ENCODE assay signal across 13 cellular contexts in the genomic region with DNA sequence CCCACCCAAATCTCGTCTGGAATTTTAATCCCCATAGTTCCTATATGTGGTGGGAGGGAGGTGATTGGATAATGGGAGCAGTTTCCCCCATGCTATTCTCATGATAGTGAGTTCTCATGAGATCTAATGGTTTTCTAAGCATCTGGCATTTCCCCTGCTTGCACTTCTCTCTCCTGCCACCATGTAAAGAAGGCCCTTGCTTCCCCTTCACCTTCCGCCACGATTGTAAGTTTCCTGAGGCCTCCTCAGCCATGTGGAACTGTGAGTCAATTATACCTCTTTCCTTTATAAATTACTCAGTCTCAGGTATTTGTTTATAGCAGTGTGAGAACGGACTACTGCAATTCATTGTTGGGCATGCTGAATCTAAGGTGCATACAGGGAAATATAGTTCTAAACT. TPM values are rescaled to one million over a fixed set of nuclear protein-coding genes. Genes with fewer than 3 reads are reported as not detected.
A peak's percentile ranks its signal among the peaks of the same experiment; 100 is the strongest.
DNase-seq lines count a peak whose midpoint lies in the region; ATAC-seq and TF ChIP-seq lines count a peak whose summit lies in the region.
"Not testable (repeated sequence)": the region's sequence is repeated elsewhere in the genome, so short reads cannot be mapped to it uniquely, and the experiment has no call there.
"Had no signal": no experiment of that assay in that cellular context is flagged by ENCODE, and none has a peak within 500 bp of the region (broad histone marks: within the 10 kb centered on the region; RNA-seq: fewer than 3 reads in every experiment).

No MANE protein-coding gene starts in this region.

- H3K27ac ChIP-seq in endodermal cell (ENCODE audit: low read depth, low read length), result not testable (repeated sequence)
- H3K27ac ChIP-seq in heart left ventricle, result peak overlapping the region; percentile 4 to 73 (median 52)
- H3K27ac ChIP-seq in muscle layer of colon (ENCODE audit: low read depth, low read length), result peak overlapping the region; percentile 59
- H3K27ac ChIP-seq in gastrocnemius medialis, result peak overlapping the region; percentile 43 to 56 (median 48)

- H3K4me3 Mint-ChIP-seq in endodermal cell, type B pancreatic cell: not testable (repeated sequence)

- not testable (repeated sequence) for TF ChIP-seq POLR2A in heart left ventricle (IDR thresholded peaks at IDR 0.05); gastrocnemius medialis (IDR thresholded peaks at IDR 0.05)

- H3K4me1 ChIP-seq in endodermal cell (ENCODE audit: control insufficient read depth, insufficient read depth, low read length), result not testable (repeated sequence)
- H3K4me1 ChIP-seq in heart left ventricle, result peaks cover 0 to 17% (median 10%) of the 10 kb centered on the region in 12 donors
- peaks cover 21% of the 10 kb centered on the region for H3K4me1 ChIP-seq in muscle layer of colon (ENCODE audit: insufficient read depth, low read length)
- H3K4me1 ChIP-seq in gastrocnemius medialis, result peaks cover 19 to 22% of the 10 kb centered on the region in 2 donors

- H3K4me3 ChIP-seq in GM12865 (ENCODE audit: low read depth, low read length); endodermal cell (ENCODE audit: low read length); heart left ventricle; muscle layer of colon (ENCODE audit: low read depth in 1 of 2, low read length in 2 of 2); gastrocnemius medialis: not testable (repeated sequence)

- H3K27ac Mint-ChIP-seq in endodermal cell, type B pancreatic cell: not testable (repeated sequence)

- H3K4me1 Mint-ChIP-seq in endodermal cell; type B pancreatic cell (ENCODE audit: unreplicated experiment): not testable (repeated sequence)

- TF ChIP-seq CTCF in GM12865 (IDR thresholded peaks at IDR 0.05; ENCODE audit: insufficient read depth, low read depth, low read length, missing control alignments), result not testable (repeated sequence)
- TF ChIP-seq CTCF in endodermal cell (conservative IDR thresholded peaks at IDR 0.05), result peak; percentile 50
- TF ChIP-seq CTCF in heart left ventricle (IDR thresholded peaks at IDR 0.05), result peak in 1 of 12 donors; percentile 6
- TF ChIP-seq CTCF in gastrocnemius medialis (IDR thresholded peaks at IDR 0.05 in 4 of 5, conservative IDR thresholded peaks at IDR 0.05 in 1 of 5), result peak in 3 of 5 experiments; percentile 10 to 40 (median 27)
- TF ChIP-seq CTCF in type B pancreatic cell (conservative IDR thresholded peaks at IDR 0.05), result peak; percentile 30

- not testable (repeated sequence) for H3K9me3 Mint-ChIP-seq in endodermal cell, type B pancreatic cell

- intact Hi-C loops in heart left ventricle (cut with DNase I); gastrocnemius medialis (cut with DNase I; ENCODE audit: low total_unique reads): not testable (repeated sequence)

- not testable (repeated sequence) for H3K9me3 ChIP-seq in endodermal cell (ENCODE audit: control insufficient read depth, low read length); heart left ventricle; muscle layer of colon (ENCODE audit: low read length); gastrocnemius medialis

- peak; percentile 10 for DNase-seq in GM12865 (ENCODE audit: low read depth)
- peak; percentile 30 for DNase-seq in NCI-H82 (lab: John Stamatoyannopoulos, UW)
- not testable (repeated sequence) for DNase-seq in endodermal cell; heart left ventricle; gastrocnemius medialis; type B pancreatic cell (ENCODE audit: extremely low spot score, unreplicated experiment)

- not testable (repeated sequence) for H3K27me3 Mint-ChIP-seq in endodermal cell (ENCODE audit: insufficient read depth); type B pancreatic cell

- not testable (repeated sequence) for H3K27me3 ChIP-seq in endodermal cell (ENCODE audit: control insufficient read depth, insufficient read depth, low read length, poor library complexity, severe bottlenecking); heart left ventricle; muscle layer of colon (ENCODE audit: control insufficient read depth in 1 of 2, insufficient read depth in 2 of 2, low read length in 2 of 2); gastrocnemius medialis

- in situ Hi-C loops in gastrocnemius medialis (cut with MboI; ENCODE audit: low sequenced_read_pairs in 4 of 4), result not testable (repeated sequence)

- WGBS in endodermal cell (ENCODE audit: insufficient coverage in 1 of 2, insufficient read length in 1 of 2), 2 experiments, result 65 to 75% methylated on average over 2 to 4 of the region's 4 CpGs
- WGBS in heart left ventricle, 4 donors, result 68 to 73% (median 69%) methylated on average over 4 of the region's 4 CpGs

- H3K9ac ChIP-seq in endodermal cell (ENCODE audit: extremely low read depth, low read length, poor library complexity, severe bottlenecking); muscle layer of colon (ENCODE audit: low read length): not testable (repeated sequence)

- not testable (repeated sequence) for H3K36me3 Mint-ChIP-seq in endodermal cell (ENCODE audit: low read depth); type B pancreatic cell

- H3K36me3 ChIP-seq in endodermal cell (ENCODE audit: control insufficient read depth, insufficient read depth, low read length); heart left ventricle; muscle layer of colon (ENCODE audit: insufficient read depth, low read length); gastrocnemius medialis: not testable (repeated sequence)

- ATAC-seq in heart left ventricle, result not testable (repeated sequence)
- peak; percentile 6 to 32 for ATAC-seq in gastrocnemius medialis

RNA-seq across cellular contexts. Expression of gene B4GALT1, which starts 30.6 kb away (rescaled TPM):
- total RNA-seq in endodermal cell, result 10 to 100 TPM; 62.9 to 92.6 TPM
- polyA plus RNA-seq in endodermal cell (2013, experiment 1 of 2), result 29.4 TPM
- 31.1 TPM for polyA plus RNA-seq in endodermal cell (2013, experiment 2 of 2)
- total RNA-seq in heart left ventricle, result 10 to 100 TPM; 27.4 to 73.3 (median 44.8) TPM
- 10 to 100 TPM; 10.6 to 37.2 TPM for polyA plus RNA-seq in heart left ventricle
- total RNA-seq in gastrocnemius medialis, result 10 to 100 TPM; 24.2 to 56.2 (median 42.7) TPM
- total RNA-seq in type B pancreatic cell (ENCODE audit: low replicate concordance), result 91.9 and 150 TPM in 2 replicates

RNA-seq across cellular contexts. Expression of gene SPINK4, which starts 42.2 kb away (rescaled TPM):
- total RNA-seq in endodermal cell, result 1 to 10 TPM; 1.3 to 1.4 TPM
- not detected for polyA plus RNA-seq in endodermal cell (2013, experiment 1 of 2)
- polyA plus RNA-seq in endodermal cell (2013, experiment 2 of 2), result not detected
- total RNA-seq in heart left ventricle, result not detected
- polyA plus RNA-seq in heart left ventricle, result not detected
- total RNA-seq in gastrocnemius medialis, result not detected
- not detected in 2 replicates for total RNA-seq in type B pancreatic cell (ENCODE audit: low replicate concordance)
- total RNA-seq: Calu3; CD4-positive, alpha-beta memory T cell; HT1080; IMR-90; NCI-H460; PC-3 had no signal
- polyA plus RNA-seq: CD4-positive, alpha-beta memory T cell; IMR-90 had no signal
